ENCODE assay signal across 2 cellular contexts in the genomic region with DNA sequence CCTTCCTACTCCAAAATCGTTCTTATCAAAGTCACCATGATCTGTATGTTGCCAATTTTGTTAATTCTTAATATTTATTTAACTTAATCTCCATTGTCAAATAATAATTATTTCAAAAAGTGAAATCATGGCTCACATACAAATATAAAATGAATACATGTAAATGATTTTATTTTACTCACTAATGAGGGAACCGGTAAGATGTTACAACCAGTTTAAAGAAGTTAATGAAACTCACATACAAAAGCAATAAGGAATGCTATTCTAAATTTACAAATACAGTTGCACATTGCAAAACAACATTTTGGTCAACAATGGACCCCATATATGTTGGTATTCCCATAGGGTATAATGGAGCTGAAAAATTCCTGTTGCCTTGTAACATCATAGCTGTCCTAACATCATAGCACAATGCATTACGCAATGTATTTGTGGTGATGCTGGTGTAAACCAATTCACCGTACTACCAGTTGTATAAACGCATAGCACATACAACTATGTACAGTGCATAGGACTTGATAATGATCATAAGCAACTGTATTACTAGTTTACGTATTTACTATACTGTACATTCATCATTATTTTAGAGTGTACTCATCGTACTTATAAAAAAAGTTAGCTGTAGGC.
TF ChIP-seq lines count a peak whose summit lies in the region.

No MANE protein-coding gene starts in this region.

TF ChIP-seq in HEK293, 187 proteins besides CTCF, POLR2A, EP300 and RAD21:
- TF ChIP-seq ZNF510 (tag by site-specific recombination; IDR thresholded peaks at IDR 0.05; ENCODE audit: insufficient replicate concordance) (peak; percentile 100), SP7 (tag by site-specific recombination; IDR thresholded peaks at IDR 0.05) (no peak)

TF ChIP-seq in H1, 55 proteins besides CTCF, POLR2A, EP300 and RAD21:
- TF ChIP-seq CEBPB (IDR thresholded peaks at IDR 0.05; ENCODE audit: low read depth, low read length) (peak; percentile 49; the same call in 1 of the 2 replicates), EZH2 (IDR thresholded peaks at IDR 0.05; ENCODE audit: low read depth, low read length, severe bottlenecking) (no peak)
TF ChIP-seq in H1: peak in this region for 1.
